Comparison of ENCODE assay signal across 9 cellular contexts in genomic region chr20:57346477-57346876, GRCh38. TPM values are rescaled to one million over a fixed set of nuclear protein-coding genes. Genes with fewer than 3 reads are reported as not detected.
DNase-seq lines count a peak whose midpoint lies in the region; ATAC-seq and TF ChIP-seq lines count a peak whose summit lies in the region.
"Had no signal": no experiment of that assay in that cellular context is flagged by ENCODE, and none has a peak within 500 bp of the region (broad histone marks: within the 10 kb centered on the region; RNA-seq: fewer than 3 reads in every experiment).

No MANE protein-coding gene starts in this region.

- WGBS in tibial nerve, 2 donors = 2% methylated on average over 4 of the region's 4 CpGs

- no TSS peak for BruUV-seq in PC-9 (replicated peaks; lab: Mats Ljungman, UMichigan)

- no peak for TF ChIP-seq EP300 in tibial nerve (IDR thresholded peaks at IDR 0.05)

- H3K27ac ChIP-seq in PC-9 = no peak overlapping the region
- H3K27ac ChIP-seq in tibial nerve = no peak overlapping the region

- H3K36me3 ChIP-seq in PC-9 (ENCODE audit: low read depth) = no peaks in the 10 kb centered on the region
- no peaks in the 10 kb centered on the region for H3K36me3 ChIP-seq in tibial nerve

- H3K4me1 ChIP-seq in PC-9 (replicated peaks; ENCODE audit: insufficient read depth) (peaks cover 10% of the 10 kb centered on the region; the same call in 1 of the 2 replicates), tibial nerve (peaks cover 0 to under 1% (median 0%) of the 10 kb centered on the region in 4 donors)

- H3K27me3 Mint-ChIP-seq in activated T-cell treated with anti-CD3 and anti-CD28 coated beads, Interleukin-2, amount 50 U/mL, for 4 hours (ENCODE audit: low read depth) = peaks cover 20% of the 10 kb centered on the region

- H3K9me3 ChIP-seq in PC-9 (ENCODE audit: insufficient read depth, low read depth) (no peaks in the 10 kb centered on the region), tibial nerve (no peaks in the 10 kb centered on the region)

- TF ChIP-seq POLR2A in tibial nerve (IDR thresholded peaks at IDR 0.05) = no peak

- H3K36me3 Mint-ChIP-seq in activated T-cell treated with anti-CD3 and anti-CD28 coated beads, Interleukin-2, amount 50 U/mL, for 4 hours (ENCODE audit: insufficient read depth) = no peaks in the 10 kb centered on the region
- H3K36me3 Mint-ChIP-seq: activated naive CD8-positive, alpha-beta T cell had no signal

- DNase-seq in DMS 273 treated with DMSO at 0.1 percent for 48 hours (lab: John Stamatoyannopoulos, UW) = peak; percentile 5
- peak in 52 of 76 experiments; percentile 4 to 64 (median 32) for DNase-seq in HUDEP-2 (lab: John Stamatoyannopoulos, UW; ENCODE audit: unreplicated experiment in 76 of 76)
- DNase-seq in PC-9 = peak; percentile 70 to 73
- DNase-seq in activated T-cell treated with anti-CD3 and anti-CD28 coated beads, Interleukin-2, amount 50 U/mL, for 4 hours = peak; percentile 59
- peak; percentile 86 for DNase-seq in fibroblast of pulmonary artery (ENCODE audit: low read depth)
- DNase-seq in occipital lobe (lab: John Stamatoyannopoulos, UW) = peak; percentile 53
- DNase-seq in tibial nerve (ENCODE audit: low spot score in 2 of 2) = peak; percentile 74 to 87

- peaks cover 4% of the 10 kb centered on the region for H3K4me1 Mint-ChIP-seq in activated T-cell treated with anti-CD3 and anti-CD28 coated beads, Interleukin-2, amount 50 U/mL, for 4 hours (ENCODE audit: low read depth)

- H3F3A ChIP-seq in PC-9 (ENCODE audit: insufficient read depth, low read depth) = peaks cover 11% of the 10 kb centered on the region

- no peak overlapping the region for H3K4me2 ChIP-seq in PC-9

- H3K9me3 Mint-ChIP-seq in activated T-cell treated with anti-CD3 and anti-CD28 coated beads, Interleukin-2, amount 50 U/mL, for 4 hours = no peaks in the 10 kb centered on the region

- H4K20me1 ChIP-seq in PC-9 (ENCODE audit: insufficient read depth) = no peaks in the 10 kb centered on the region

- POLR2A ChIA-PET in PC-9 (lab: Charles Lee; ENCODE audit: unreplicated experiment) = interaction anchor here (0.7 kb wide), 1 partner anchor 90 kb away, joined by 5 read pairs; no protein-coding TSS in a partner anchor

- ATAC-seq in activated T-cell treated with anti-CD3 and anti-CD28 coated beads, Interleukin-2, amount 50 U/mL, for 4 hours = peak in 1 of 2 donors; percentile 26
- ATAC-seq in HG03342 (IDR thresholded peaks at IDR 0.05; ENCODE audit: unreplicated experiment) = no peak

- CTCF ChIA-PET in PC-9 (lab: Charles Lee) = interaction anchor here (0.7 kb wide), 1 partner anchor 256 kb away, joined by 3 read pairs; no protein-coding TSS in a partner anchor

- no peak overlapping the region for H3K4me3 Mint-ChIP-seq in activated T-cell treated with anti-CD3 and anti-CD28 coated beads, Interleukin-2, amount 50 U/mL, for 4 hours
- H3K4me3 Mint-ChIP-seq: activated naive CD8-positive, alpha-beta T cell had no signal

- H3K79me2 ChIP-seq in PC-9 (ENCODE audit: low read depth) = peaks cover 5% of the 10 kb centered on the region

- no peak overlapping the region for H3K4me3 ChIP-seq in PC-9
- no peak overlapping the region for H3K4me3 ChIP-seq in fibroblast of pulmonary artery (replicated peaks; ENCODE audit: low read depth, low read length)
- no peak overlapping the region for H3K4me3 ChIP-seq in tibial nerve

- no peak overlapping the region for H2AFZ ChIP-seq in PC-9

- H3K27me3 ChIP-seq in PC-9 (ENCODE audit: insufficient read depth, low read depth) (no peaks in the 10 kb centered on the region), tibial nerve (no peaks in the 10 kb centered on the region)

- intact Hi-C loops in PC-9 (cut with micrococcal nuclease; ENCODE audit: unreplicated experiment) = loop anchor here (1.0 to 5.0 kb wide), 2 partner anchors 257 to 794 kb away; no protein-coding TSS in a partner anchor

- no peaks in the 10 kb centered on the region for H3K9me2 ChIP-seq in PC-9 (ENCODE audit: insufficient read depth)

- TF ChIP-seq CTCF in PC-9 (conservative IDR thresholded peaks at IDR 0.05) (peak; percentile 93), fibroblast of pulmonary artery (IDR thresholded peaks at IDR 0.05; ENCODE audit: low read length, missing control alignments) (peak; percentile 84), tibial nerve (IDR thresholded peaks at IDR 0.05) (peak; percentile 68 to 85 (median 78))

RNA-seq across cellular contexts. Expression of gene RAE1, which starts 4.6 kb away (rescaled TPM):
- 26.1 and 38.4 TPM in 2 replicates for total RNA-seq in PC-9 (2021)
- 10 to 100 TPM; 64.7 to 73.8 (median 68.5) TPM for total RNA-seq in activated T-cell treated with anti-CD3 and anti-CD28 coated beads, Interleukin-2, amount 50 U/mL, for 4 hours
- 35.2 TPM for total RNA-seq in occipital lobe
- 10 to 100 TPM; 12.6 to 20.9 (median 19.0) TPM for total RNA-seq in tibial nerve

RNA-seq across cellular contexts. Expression of gene SPO11, which starts 16.9 kb away (rescaled TPM):
- total RNA-seq in PC-9 (2021) (not detected in 2 replicates), occipital lobe (not detected), tibial nerve (not detected)
- total RNA-seq in activated T-cell treated with anti-CD3 and anti-CD28 coated beads, Interleukin-2, amount 50 U/mL, for 4 hours = not detected

RNA-seq across cellular contexts. Expression of gene RBM38, which starts 44.7 kb away (rescaled TPM):
- total RNA-seq in PC-9 (2021) (19.3 and 25.6 TPM in 2 replicates), occipital lobe (11.2 TPM), tibial nerve (10 to 100 TPM in 1 of 4 donors, 1 to 10 TPM in 3; 4.8 to 14.4 (median 5.8) TPM)
- total RNA-seq in activated T-cell treated with anti-CD3 and anti-CD28 coated beads, Interleukin-2, amount 50 U/mL, for 4 hours = 100 to 1,000 TPM; 123 to 172 (median 129) TPM

Comparison
In these comparisons a context has a peak if more than half of its experiments do, and no peak if none do; other contexts are left out.
1. DNase-seq: peak in every context shown above with its lines; median percentile 86 in fibroblast of pulmonary artery; 80 in tibial nerve; 72 in PC-9; 59 in activated T-cell treated with anti-CD3 and anti-CD28 coated beads, Interleukin-2, amount 50 U/mL, for 4 hours; 53 in occipital lobe; 32 in HUDEP-2; 5 in DMS 273 treated with DMSO at 0.1 percent for 48 hours.